Comparison of ENCODE assay signal across 8 cellular contexts in the genomic region with DNA sequence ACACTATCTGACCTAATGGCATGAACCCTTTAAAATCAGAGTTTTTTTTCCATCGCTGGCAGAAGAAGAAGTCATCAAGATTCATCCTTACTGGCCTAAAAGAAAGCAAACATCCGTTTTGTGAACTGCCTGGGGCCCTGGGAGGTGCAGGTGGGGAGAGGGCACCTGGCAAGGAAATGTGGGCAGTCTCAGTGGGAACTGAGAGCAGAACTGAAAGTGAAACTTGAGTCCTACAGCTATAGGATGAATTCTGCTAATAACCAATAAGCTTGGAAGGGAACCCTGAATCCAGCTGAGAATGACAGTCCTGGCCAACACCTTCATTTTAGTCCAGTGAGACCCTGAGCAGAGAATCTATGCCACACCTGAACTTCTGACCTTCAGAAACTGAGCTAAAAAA.
DNase-seq lines count a peak whose midpoint lies in the region; ATAC-seq, FAIRE-seq and TF ChIP-seq lines count a peak whose summit lies in the region.

No MANE protein-coding gene starts in this region.

- H3K4me1 Mint-ChIP-seq in stimulated activated naive CD8-positive, alpha-beta T cell treated with anti-CD3 and anti-CD28 coated beads, Interleukin-15, amount 100 ng/mL, for 72 hours: peaks cover 7% of the 10 kb centered on the region

- ATAC-seq in right lobe of liver (peak; percentile 51 to 71 (median 64)), HepG2 (no peak), HG02870 (IDR thresholded peaks at IDR 0.05; ENCODE audit: unreplicated experiment) (peak; percentile 89)
- ATAC-seq in stimulated activated naive CD8-positive, alpha-beta T cell treated with anti-CD3 and anti-CD28 coated beads, Interleukin-15, amount 100 ng/mL, for 72 hours: peak; percentile 63

- peak overlapping the region in 1 of 2 donors; percentile 11 for H3K4me3 Mint-ChIP-seq in stimulated activated naive CD8-positive, alpha-beta T cell treated with anti-CD3 and anti-CD28 coated beads, Interleukin-15, amount 100 ng/mL, for 72 hours

- TF ChIP-seq EP300 in HepG2 (IDR thresholded peaks at IDR 0.05; ENCODE audit: low read depth in 2 of 2, low read length in 2 of 2) (no peak), HepG2 (CRISPR knock-in tag; IDR thresholded peaks at IDR 0.05; ENCODE audit: borderline replicate concordance) (no peak)

- peak overlapping the region in 1 of 2 donors; percentile 80 for H3K27ac Mint-ChIP-seq in stimulated activated naive CD8-positive, alpha-beta T cell treated with anti-CD3 and anti-CD28 coated beads, Interleukin-15, amount 100 ng/mL, for 72 hours

- no peaks in the 10 kb centered on the region for H3K27me3 ChIP-seq in right lobe of liver
- H3K27me3 ChIP-seq in HepG2 (ENCODE audit: control insufficient read depth in 1 of 2, insufficient read depth in 2 of 2, low read length in 2 of 2): no peaks in the 10 kb centered on the region

- TF ChIP-seq RAD21 in HepG2 (CRISPR knock-in tag; IDR thresholded peaks at IDR 0.05): no peak

- H3K4me3 ChIP-seq in right lobe of liver (no peak overlapping the region), HepG2 (replicated peaks in 1 of 3; ENCODE audit: insufficient read depth in 1 of 3, low read depth in 2 of 3, low read length in 3 of 3) (no peak overlapping the region)

- in situ Hi-C loops in HepG2 (cut with HindIII; ENCODE audit: extremely low pct_ligation_motif_present, low pct_unique_long_range_greater_than_20kb): no loop called here

- no peaks in the 10 kb centered on the region for H3K27me3 Mint-ChIP-seq in stimulated activated naive CD8-positive, alpha-beta T cell treated with anti-CD3 and anti-CD28 coated beads, Interleukin-15, amount 100 ng/mL, for 72 hours

- no peak for DNase-seq in right lobe of liver
- no peak for DNase-seq in HepG2 (ENCODE audit: low spot score)
- DNase-seq in NCI-H774 (lab: John Stamatoyannopoulos, UW): peak; percentile 35
- DNase-seq in stimulated activated naive CD8-positive, alpha-beta T cell treated with anti-CD3 and anti-CD28 coated beads, Interleukin-15, amount 100 ng/mL, for 72 hours: no peak
- DNase-seq in mucosa of gallbladder (ENCODE audit: low spot score): no peak
- no peak for DNase-seq in kidney tubule cell (ENCODE audit: low spot score)
- no peak for DNase-seq in SHP77 treated with DMSO at 0.1 percent for 48 hours (lab: John Stamatoyannopoulos, UW)

- BruUV-seq in HepG2 (replicated peaks; lab: Mats Ljungman, UMichigan): no TSS peak

- FAIRE-seq in HepG2 (lab: Jason Lieb, UNC): no peak

- 17% methylated on average over 2 of the region's 2 CpGs for WGBS in right lobe of liver (ENCODE audit: insufficient coverage, low coverage, low lambda C conversion rate, missing lambda C conversion rate)
- WGBS in HepG2 (ENCODE audit: low lambda C conversion rate): 3% methylated on average over 2 of the region's 2 CpGs

- H3K4me1 ChIP-seq in right lobe of liver (peaks cover 0 to 16% (median 3%) of the 10 kb centered on the region in 4 donors), HepG2 (ENCODE audit: insufficient read depth, low read length) (no peaks in the 10 kb centered on the region)

- H3K36me3 ChIP-seq in right lobe of liver (no peaks in the 10 kb centered on the region), HepG2 (replicated peaks in 1 of 2; ENCODE audit: control insufficient read depth in 1 of 2, insufficient read depth in 2 of 2, low read length in 2 of 2) (no peaks in the 10 kb centered on the region)

- no peak overlapping the region for H2AFZ ChIP-seq in HepG2 (ENCODE audit: low read length)

- H3K79me2 ChIP-seq in HepG2 (ENCODE audit: insufficient read depth, low read length): no peaks in the 10 kb centered on the region

- no peaks in the 10 kb centered on the region for H3K9me3 Mint-ChIP-seq in stimulated activated naive CD8-positive, alpha-beta T cell treated with anti-CD3 and anti-CD28 coated beads, Interleukin-15, amount 100 ng/mL, for 72 hours

- H4K20me1 ChIP-seq in HepG2 (ENCODE audit: insufficient read depth, low read length): no peaks in the 10 kb centered on the region

- POLR2A ChIA-PET in HepG2 (lab: Yijun Ruan, JAX): no interaction called here

- H3K27ac ChIP-seq in right lobe of liver (no peak overlapping the region), HepG2 (ENCODE audit: extremely low read length, insufficient read depth, low read length) (no peak overlapping the region)

- H3K4me2 ChIP-seq in HepG2 (ENCODE audit: low read depth, low read length): no peak overlapping the region; the same call in 1 of the 2 replicates

- CTCF ChIA-PET in HepG2 (lab: Yijun Ruan, JAX; ENCODE audit: low intra/inter-chr PET ratio, low total read pairs): no interaction called here

- no peak overlapping the region for H3K9ac ChIP-seq in HepG2 (ENCODE audit: insufficient read depth, low read depth, low read length)

- H3K9me3 ChIP-seq in right lobe of liver (no peaks in the 10 kb centered on the region), HepG2 (ENCODE audit: low read length) (no peaks in the 10 kb centered on the region)

- TF ChIP-seq CTCF in right lobe of liver (IDR thresholded peaks at IDR 0.05) (no peak), HepG2 (CRISPR knock-in tag; IDR thresholded peaks at IDR 0.05) (no peak)

- intact Hi-C loops in right lobe of liver (cut with DNase I) (no loop called here), HepG2 (cut with micrococcal nuclease; ENCODE audit: unreplicated experiment) (no loop called here)

- TF ChIP-seq POLR2A in right lobe of liver (IDR thresholded peaks at IDR 0.05) (no peak), HepG2 (IDR thresholded peaks at IDR 0.05; ENCODE audit: insufficient read depth in 1 of 2, low read depth in 2 of 2, low read length in 2 of 2) (no peak)

TF ChIP-seq in HepG2, 621 proteins besides CTCF, POLR2A, EP300 and RAD21 (continues in another document):
- TF ChIP-seq DNMT3B (CRISPR knock-in tag; conservative IDR thresholded peaks at IDR 0.05): no peak
- no peak for TF ChIP-seq EZH2 (conservative IDR thresholded peaks at IDR 0.05; ENCODE audit: low read depth, low read length)
- no peak for TF ChIP-seq ZNF558 (CRISPR knock-in tag; IDR thresholded peaks at IDR 0.05; ENCODE audit: borderline replicate concordance)
- no peak for TF ChIP-seq ZNF317 (CRISPR knock-in tag; IDR thresholded peaks at IDR 0.05)
- TF ChIP-seq IKZF1 (IDR thresholded peaks at IDR 0.05): no peak
- TF ChIP-seq, protein P1, sequence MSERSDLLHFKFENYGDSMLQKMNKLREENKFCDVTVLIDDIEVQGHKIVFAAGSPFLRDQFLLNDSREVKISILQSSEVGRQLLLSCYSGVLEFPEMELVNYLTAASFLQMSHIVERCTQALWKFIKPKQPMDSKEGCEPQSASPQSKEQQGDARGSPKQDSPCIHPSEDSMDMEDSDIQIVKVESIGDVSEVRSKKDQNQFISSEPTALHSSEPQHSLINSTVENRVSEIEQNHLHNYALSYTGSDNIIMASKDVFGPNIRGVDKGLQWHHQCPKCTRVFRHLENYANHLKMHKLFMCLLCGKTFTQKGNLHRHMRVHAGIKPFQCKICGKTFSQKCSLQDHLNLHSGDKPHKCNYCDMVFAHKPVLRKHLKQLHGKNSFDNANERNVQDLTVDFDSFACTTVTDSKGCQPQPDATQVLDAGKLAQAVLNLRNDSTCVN (CRISPR knock-in tag; IDR thresholded peaks at IDR 0.05; ENCODE audit: borderline replicate concordance): no peak
- TF ChIP-seq CEBPB (IDR thresholded peaks at IDR 0.05; ENCODE audit: borderline replicate concordance, low read depth, low read length): no peak
- TF ChIP-seq ZNF138 (CRISPR knock-in tag; IDR thresholded peaks at IDR 0.05; ENCODE audit: low read depth): no peak
- no peak for TF ChIP-seq ERF (CRISPR knock-in tag; IDR thresholded peaks at IDR 0.05)
- no peak for TF ChIP-seq ARNT2 (CRISPR knock-in tag; IDR thresholded peaks at IDR 0.05; ENCODE audit: low read depth)
- TF ChIP-seq ZBTB7B (CRISPR knock-in tag; IDR thresholded peaks at IDR 0.05): no peak
- TF ChIP-seq, protein P2, sequence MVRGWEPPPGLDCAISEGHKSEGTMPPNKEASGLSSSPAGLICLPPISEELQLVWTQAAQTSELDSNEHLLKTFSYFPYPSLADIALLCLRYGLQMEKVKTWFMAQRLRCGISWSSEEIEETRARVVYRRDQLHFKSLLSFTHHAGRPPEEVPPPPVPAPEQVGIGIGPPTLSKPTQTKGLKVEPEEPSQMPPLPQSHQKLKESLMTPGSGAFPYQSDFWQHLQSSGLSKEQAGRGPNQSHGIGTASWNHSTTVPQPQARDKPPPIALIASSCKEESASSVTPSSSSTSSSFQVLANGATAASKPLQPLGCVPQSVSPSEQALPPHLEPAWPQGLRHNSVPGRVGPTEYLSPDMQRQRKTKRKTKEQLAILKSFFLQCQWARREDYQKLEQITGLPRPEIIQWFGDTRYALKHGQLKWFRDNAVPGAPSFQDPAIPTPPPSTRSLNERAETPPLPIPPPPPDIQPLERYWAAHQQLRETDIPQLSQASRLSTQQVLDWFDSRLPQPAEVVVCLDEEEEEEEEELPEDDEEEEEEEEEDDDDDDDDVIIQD (CRISPR knock-in tag; IDR thresholded peaks at IDR 0.05; ENCODE audit: low read depth): no peak
- no peak for TF ChIP-seq RFXANK (CRISPR knock-in tag; IDR thresholded peaks at IDR 0.05)
